ENCODE assay signal across 1 cellular context in the genomic region with DNA sequence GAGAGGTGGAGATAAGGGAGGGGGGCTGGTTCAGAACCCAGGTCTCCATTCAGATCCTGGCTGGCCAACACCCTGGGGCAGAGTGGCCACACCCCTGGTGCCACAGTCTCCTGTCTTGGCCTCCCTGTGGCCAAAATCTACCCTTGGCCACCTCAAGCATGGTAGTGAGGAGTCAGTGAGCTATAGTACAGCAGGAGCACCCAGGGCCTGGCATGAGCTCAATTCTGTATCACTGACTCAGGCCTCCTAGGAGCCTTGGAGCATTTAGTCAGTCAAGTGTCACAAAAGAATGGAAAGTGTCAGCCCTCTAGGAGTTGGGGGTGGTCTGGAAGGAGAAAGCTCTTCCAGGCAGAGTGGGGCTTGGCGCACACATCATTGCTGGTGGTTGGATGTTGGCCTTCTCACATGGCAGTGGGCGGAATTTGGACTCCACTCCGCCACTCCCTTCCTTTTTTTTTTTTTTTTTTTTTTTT.
TF ChIP-seq lines count a peak whose summit lies in the region.

No MANE protein-coding gene starts in this region.

TF ChIP-seq in IMR-90, 13 proteins besides CTCF, POLR2A, EP300 and RAD21:
- TF ChIP-seq NFE2L2 (IDR thresholded peaks at IDR 0.05; ENCODE audit: low read depth, low read length) (no peak), RCOR1 (IDR thresholded peaks at IDR 0.05; ENCODE audit: insufficient replicate concordance, low read length) (no peak), BHLHE40 (IDR thresholded peaks at IDR 0.05; ENCODE audit: low read depth, low read length) (no peak), CEBPB (IDR thresholded peaks at IDR 0.05; ENCODE audit: low read depth, low read length) (no peak), SMC3 (IDR thresholded peaks at IDR 0.05; ENCODE audit: low read depth, low read length) (no peak), CHD1 (IDR thresholded peaks at IDR 0.05; ENCODE audit: low read depth, low read length) (no peak), MAZ (IDR thresholded peaks at IDR 0.05; ENCODE audit: borderline replicate concordance, low read depth, low read length) (no peak), FOS (IDR thresholded peaks at IDR 0.05; ENCODE audit: low read depth, low read length) (no peak), MAFK (IDR thresholded peaks at IDR 0.05; ENCODE audit: low read depth, low read length) (no peak), RFX5 (IDR thresholded peaks at IDR 0.05; ENCODE audit: low read depth, low read length) (no peak), MXI1 (IDR thresholded peaks at IDR 0.05; ENCODE audit: borderline replicate concordance, low read depth, low read length) (no peak)
- TF ChIP-seq, protein P1, sequence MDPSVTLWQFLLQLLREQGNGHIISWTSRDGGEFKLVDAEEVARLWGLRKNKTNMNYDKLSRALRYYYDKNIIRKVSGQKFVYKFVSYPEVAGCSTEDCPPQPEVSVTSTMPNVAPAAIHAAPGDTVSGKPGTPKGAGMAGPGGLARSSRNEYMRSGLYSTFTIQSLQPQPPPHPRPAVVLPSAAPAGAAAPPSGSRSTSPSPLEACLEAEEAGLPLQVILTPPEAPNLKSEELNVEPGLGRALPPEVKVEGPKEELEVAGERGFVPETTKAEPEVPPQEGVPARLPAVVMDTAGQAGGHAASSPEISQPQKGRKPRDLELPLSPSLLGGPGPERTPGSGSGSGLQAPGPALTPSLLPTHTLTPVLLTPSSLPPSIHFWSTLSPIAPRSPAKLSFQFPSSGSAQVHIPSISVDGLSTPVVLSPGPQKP (IDR thresholded peaks at IDR 0.05; ENCODE audit: borderline replicate concordance, low read depth, low read length), result no peak
- TF ChIP-seq, protein P2, sequence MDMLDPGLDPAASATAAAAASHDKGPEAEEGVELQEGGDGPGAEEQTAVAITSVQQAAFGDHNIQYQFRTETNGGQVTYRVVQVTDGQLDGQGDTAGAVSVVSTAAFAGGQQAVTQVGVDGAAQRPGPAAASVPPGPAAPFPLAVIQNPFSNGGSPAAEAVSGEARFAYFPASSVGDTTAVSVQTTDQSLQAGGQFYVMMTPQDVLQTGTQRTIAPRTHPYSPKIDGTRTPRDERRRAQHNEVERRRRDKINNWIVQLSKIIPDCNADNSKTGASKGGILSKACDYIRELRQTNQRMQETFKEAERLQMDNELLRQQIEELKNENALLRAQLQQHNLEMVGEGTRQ (IDR thresholded peaks at IDR 0.05; ENCODE audit: low read depth, low read length), result no peak
